1 cellular context compared by ENCODE assay signal in the genomic region with DNA sequence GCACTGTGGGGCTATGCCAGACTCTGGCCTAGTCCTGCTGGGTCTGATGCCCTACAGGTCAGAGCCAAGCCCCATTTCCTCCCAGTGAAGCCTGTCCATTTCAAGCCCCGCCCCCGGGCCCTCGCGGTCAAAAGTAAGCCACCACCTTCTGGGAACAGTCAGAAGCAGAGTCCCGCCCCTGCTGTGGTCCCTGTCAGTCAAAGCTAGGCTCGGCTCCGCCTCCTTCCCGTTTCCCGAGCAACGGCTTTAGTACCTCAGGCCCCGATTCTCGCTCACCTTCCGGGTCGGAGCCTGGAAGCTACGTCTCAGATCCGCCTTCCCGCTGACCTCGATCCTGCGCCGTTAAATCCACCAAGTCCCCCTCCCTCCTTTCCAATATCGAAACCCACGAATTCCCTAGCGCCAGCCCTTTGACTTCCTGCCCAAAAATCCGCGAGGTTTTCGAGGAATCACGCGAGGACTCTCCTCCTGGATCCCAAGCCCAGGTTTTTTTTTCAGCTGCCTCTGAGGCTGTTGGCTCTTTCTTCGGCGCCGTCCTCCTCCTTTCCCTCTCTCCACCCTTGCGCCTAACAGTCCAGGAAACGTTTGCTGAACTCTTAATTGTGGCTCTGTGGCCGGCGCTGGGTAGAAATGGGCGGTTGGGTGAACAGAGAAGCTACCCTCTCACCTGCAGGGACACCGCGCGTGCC.
A peak's percentile ranks its signal among the peaks of the same experiment; 100 is the strongest.
TF ChIP-seq lines count a peak whose summit lies in the region.

No MANE protein-coding gene starts in this region.

TF ChIP-seq in K562, 482 proteins besides CTCF, POLR2A, EP300 and RAD21 (continued from another document and continues in another):
- TF ChIP-seq RREB1 (CRISPR knock-in tag; IDR thresholded peaks at IDR 0.05) (no peak), TSC22D4 (tag; IDR thresholded peaks at IDR 0.05) (no peak), DMBX1 (CRISPR knock-in tag; IDR thresholded peaks at IDR 0.05; ENCODE audit: borderline replicate concordance) (no peak), WHSC1 (IDR thresholded peaks at IDR 0.05; ENCODE audit: low read length) (no peak), RAD51 (IDR thresholded peaks at IDR 0.05; ENCODE audit: borderline replicate concordance, low read depth) (no peak), HBP1 (CRISPR knock-in tag; IDR thresholded peaks at IDR 0.05) (0 out of 2 replicates have a peak, but pooled peaks have one; percentile 35), CC2D1A (IDR thresholded peaks at IDR 0.05) (no peak), STAG1 (CRISPR knock-in tag; IDR thresholded peaks at IDR 0.05; ENCODE audit: borderline replicate concordance) (no peak), THAP7 (CRISPR knock-in tag; IDR thresholded peaks at IDR 0.05) (no peak), HMBOX1 (IDR thresholded peaks at IDR 0.05) (no peak), NCOA6 (IDR thresholded peaks at IDR 0.05) (no peak), ZNF589 (CRISPR knock-in tag; IDR thresholded peaks at IDR 0.05; ENCODE audit: low read depth) (no peak), ZNF232 (CRISPR knock-in tag; IDR thresholded peaks at IDR 0.05) (no peak), HMGN3 (IDR thresholded peaks at IDR 0.05; ENCODE audit: borderline replicate concordance, extremely low read depth, insufficient read length, low read depth, low read length) (no peak), CHD2 (IDR thresholded peaks at IDR 0.05; ENCODE audit: low read depth, low read length) (peak; percentile 95), ARID2 (IDR thresholded peaks at IDR 0.05) (no peak), KAT7 (CRISPR knock-in tag; IDR thresholded peaks at IDR 0.05; ENCODE audit: borderline replicate concordance) (no peak), TAF7 (tag; IDR thresholded peaks at IDR 0.05) (0 out of 2 replicates have a peak, but pooled peaks have one; percentile 18), ZNF444 (CRISPR knock-in tag; IDR thresholded peaks at IDR 0.05) (no peak), CBX8 (IDR thresholded peaks at IDR 0.05; ENCODE audit: borderline replicate concordance, extremely low read depth, low read depth, low read length, poor library complexity, severe bottlenecking) (no peak), FOSL1 (tag; conservative IDR thresholded peaks at IDR 0.05) (no peak), SP1 (CRISPR knock-in tag; IDR thresholded peaks at IDR 0.05) (peak; percentile 67; the same call in 1 of the 2 replicates), C11orf30 (IDR thresholded peaks at IDR 0.05; ENCODE audit: low read depth) (no peak), NFRKB (IDR thresholded peaks at IDR 0.05; ENCODE audit: low read depth) (no peak), CBFB (CRISPR knock-in tag; IDR thresholded peaks at IDR 0.05) (no peak), SMC3 (conservative IDR thresholded peaks at IDR 0.05; ENCODE audit: insufficient read depth, low read depth, low read length) (no peak), SMARCA4 (IDR thresholded peaks at IDR 0.05) (no peak), NFIC (IDR thresholded peaks at IDR 0.05) (no peak), GTF2A2 (tag; IDR thresholded peaks at IDR 0.05) (no peak), ZNF224 (CRISPR knock-in tag; IDR thresholded peaks at IDR 0.05) (no peak), DIDO1 (tag; IDR thresholded peaks at IDR 0.05; ENCODE audit: low read depth) (no peak), ZNF408 (CRISPR knock-in tag; IDR thresholded peaks at IDR 0.05; ENCODE audit: low read depth) (no peak), HDAC3 (IDR thresholded peaks at IDR 0.05; ENCODE audit: borderline replicate concordance, partially characterized antibody) (no peak), ZFX (CRISPR knock-in tag; IDR thresholded peaks at IDR 0.05) (peak; percentile 21; the same call in 1 of the 2 replicates), CREB1 (IDR thresholded peaks at IDR 0.05) (peak; percentile 30; the same call in 1 of the 2 replicates), CREB1 (CRISPR knock-in tag; IDR thresholded peaks at IDR 0.05) (no peak), RBM34 (IDR thresholded peaks at IDR 0.05; ENCODE audit: borderline replicate concordance, insufficient read depth, low read length) (no peak), NELFE (IDR thresholded peaks at IDR 0.05; ENCODE audit: insufficient read depth, insufficient read length) (no peak), CCNT2 (IDR thresholded peaks at IDR 0.05; ENCODE audit: borderline replicate concordance, extremely low read depth, insufficient read length, low read depth, low read length) (no peak), SMAD1 (IDR thresholded peaks at IDR 0.05; ENCODE audit: low read depth, low read length, partially characterized antibody) (no peak)
- TF ChIP-seq, protein P1, sequence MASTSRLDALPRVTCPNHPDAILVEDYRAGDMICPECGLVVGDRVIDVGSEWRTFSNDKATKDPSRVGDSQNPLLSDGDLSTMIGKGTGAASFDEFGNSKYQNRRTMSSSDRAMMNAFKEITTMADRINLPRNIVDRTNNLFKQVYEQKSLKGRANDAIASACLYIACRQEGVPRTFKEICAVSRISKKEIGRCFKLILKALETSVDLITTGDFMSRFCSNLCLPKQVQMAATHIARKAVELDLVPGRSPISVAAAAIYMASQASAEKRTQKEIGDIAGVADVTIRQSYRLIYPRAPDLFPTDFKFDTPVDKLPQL (IDR thresholded peaks at IDR 0.05; ENCODE audit: extremely low read depth, insufficient read length), result no peak
- TF ChIP-seq, protein P2, sequence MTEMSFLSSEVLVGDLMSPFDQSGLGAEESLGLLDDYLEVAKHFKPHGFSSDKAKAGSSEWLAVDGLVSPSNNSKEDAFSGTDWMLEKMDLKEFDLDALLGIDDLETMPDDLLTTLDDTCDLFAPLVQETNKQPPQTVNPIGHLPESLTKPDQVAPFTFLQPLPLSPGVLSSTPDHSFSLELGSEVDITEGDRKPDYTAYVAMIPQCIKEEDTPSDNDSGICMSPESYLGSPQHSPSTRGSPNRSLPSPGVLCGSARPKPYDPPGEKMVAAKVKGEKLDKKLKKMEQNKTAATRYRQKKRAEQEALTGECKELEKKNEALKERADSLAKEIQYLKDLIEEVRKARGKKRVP (CRISPR knock-in tag; IDR thresholded peaks at IDR 0.05), result no peak
- TF ChIP-seq, protein P3, sequence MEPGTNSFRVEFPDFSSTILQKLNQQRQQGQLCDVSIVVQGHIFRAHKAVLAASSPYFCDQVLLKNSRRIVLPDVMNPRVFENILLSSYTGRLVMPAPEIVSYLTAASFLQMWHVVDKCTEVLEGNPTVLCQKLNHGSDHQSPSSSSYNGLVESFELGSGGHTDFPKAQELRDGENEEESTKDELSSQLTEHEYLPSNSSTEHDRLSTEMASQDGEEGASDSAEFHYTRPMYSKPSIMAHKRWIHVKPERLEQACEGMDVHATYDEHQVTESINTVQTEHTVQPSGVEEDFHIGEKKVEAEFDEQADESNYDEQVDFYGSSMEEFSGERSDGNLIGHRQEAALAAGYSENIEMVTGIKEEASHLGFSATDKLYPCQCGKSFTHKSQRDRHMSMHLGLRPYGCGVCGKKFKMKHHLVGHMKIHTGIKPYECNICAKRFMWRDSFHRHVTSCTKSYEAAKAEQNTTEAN (CRISPR knock-in tag; IDR thresholded peaks at IDR 0.05), result no peak
- TF ChIP-seq, protein P4, sequence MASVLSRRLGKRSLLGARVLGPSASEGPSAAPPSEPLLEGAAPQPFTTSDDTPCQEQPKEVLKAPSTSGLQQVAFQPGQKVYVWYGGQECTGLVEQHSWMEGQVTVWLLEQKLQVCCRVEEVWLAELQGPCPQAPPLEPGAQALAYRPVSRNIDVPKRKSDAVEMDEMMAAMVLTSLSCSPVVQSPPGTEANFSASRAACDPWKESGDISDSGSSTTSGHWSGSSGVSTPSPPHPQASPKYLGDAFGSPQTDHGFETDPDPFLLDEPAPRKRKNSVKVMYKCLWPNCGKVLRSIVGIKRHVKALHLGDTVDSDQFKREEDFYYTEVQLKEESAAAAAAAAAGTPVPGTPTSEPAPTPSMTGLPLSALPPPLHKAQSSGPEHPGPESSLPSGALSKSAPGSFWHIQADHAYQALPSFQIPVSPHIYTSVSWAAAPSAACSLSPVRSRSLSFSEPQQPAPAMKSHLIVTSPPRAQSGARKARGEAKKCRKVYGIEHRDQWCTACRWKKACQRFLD (CRISPR knock-in tag; IDR thresholded peaks at IDR 0.05), result no peak
- TF ChIP-seq, protein P5, sequence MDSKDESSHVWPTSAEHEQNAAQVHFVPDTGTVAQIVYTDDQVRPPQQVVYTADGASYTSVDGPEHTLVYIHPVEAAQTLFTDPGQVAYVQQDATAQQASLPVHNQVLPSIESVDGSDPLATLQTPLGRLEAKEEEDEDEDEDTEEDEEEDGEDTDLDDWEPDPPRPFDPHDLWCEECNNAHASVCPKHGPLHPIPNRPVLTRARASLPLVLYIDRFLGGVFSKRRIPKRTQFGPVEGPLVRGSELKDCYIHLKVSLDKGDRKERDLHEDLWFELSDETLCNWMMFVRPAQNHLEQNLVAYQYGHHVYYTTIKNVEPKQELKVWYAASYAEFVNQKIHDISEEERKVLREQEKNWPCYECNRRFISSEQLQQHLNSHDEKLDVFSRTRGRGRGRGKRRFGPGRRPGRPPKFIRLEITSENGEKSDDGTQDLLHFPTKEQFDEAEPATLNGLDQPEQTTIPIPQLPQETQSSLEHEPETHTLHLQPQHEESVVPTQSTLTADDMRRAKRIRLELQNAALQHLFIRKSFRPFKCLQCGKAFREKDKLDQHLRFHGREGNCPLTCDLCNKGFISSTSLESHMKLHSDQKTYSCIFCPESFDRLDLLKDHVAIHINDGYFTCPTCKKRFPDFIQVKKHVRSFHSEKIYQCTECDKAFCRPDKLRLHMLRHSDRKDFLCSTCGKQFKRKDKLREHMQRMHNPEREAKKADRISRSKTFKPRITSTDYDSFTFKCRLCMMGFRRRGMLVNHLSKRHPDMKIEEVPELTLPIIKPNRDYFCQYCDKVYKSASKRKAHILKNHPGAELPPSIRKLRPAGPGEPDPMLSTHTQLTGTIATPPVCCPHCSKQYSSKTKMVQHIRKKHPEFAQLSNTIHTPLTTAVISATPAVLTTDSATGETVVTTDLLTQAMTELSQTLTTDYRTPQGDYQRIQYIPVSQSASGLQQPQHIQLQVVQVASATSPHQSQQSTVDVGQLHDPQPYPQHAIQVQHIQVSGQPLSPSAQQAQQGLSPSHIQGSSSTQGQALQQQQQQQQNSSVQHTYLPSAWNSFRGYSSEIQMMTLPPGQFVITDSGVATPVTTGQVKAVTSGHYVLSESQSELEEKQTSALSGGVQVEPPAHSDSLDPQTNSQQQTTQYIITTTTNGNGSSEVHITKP (IDR thresholded peaks at IDR 0.05; ENCODE audit: partially characterized antibody), result no peak
